ENCODE assay signal across 31 cellular contexts in the genomic region with DNA sequence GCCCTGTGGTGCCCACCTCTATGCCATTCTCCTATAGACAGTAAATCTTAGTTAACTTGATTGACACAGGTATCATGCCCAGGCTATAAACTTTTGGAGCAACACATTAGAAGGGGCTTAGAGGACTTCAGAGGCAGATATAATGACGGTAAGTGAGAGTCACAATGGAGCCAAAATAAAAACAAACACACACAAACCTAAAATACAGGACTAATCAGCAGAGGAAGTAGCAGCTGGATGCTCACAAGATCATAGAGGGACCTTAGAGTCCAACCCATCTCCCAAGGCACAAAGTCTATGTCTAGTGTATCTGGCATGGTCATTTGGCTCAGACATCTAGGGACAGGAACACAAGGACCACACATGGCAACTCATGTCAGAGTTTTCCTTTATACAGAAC. TPM values are rescaled to one million over a fixed set of nuclear protein-coding genes. Genes with fewer than 3 reads are reported as not detected.
"Had no signal": no experiment of that assay in that cellular context is flagged by ENCODE, and none has a peak within 500 bp of the region (broad histone marks: within the 10 kb centered on the region; RNA-seq: fewer than 3 reads in every experiment).

No MANE protein-coding gene starts in this region.

- H3K4me1 Mint-ChIP-seq: activated CD4-positive, alpha-beta T cell treated with anti-CD3 and anti-CD28 coated beads, Interleukin-2, amount 10 ng/mL, durations not matched to agents 24 days and 14 days; activated naive CD4-positive, alpha-beta T cell treated with anti-CD3 and anti-CD28 coated beads, Interleukin-2, amount 50 U/mL, for 24 hours; activated naive CD8-positive, alpha-beta T cell treated with anti-CD3 and anti-CD28 coated beads, Interleukin-2, amount 10 ng/mL, durations not matched to agents 7 days and 5 days; central memory CD8-positive, alpha-beta T cell had no signal

- H3K36me3 Mint-ChIP-seq: activated naive CD4-positive, alpha-beta T cell treated with anti-CD3 and anti-CD28 coated beads, Interleukin-2, amount 50 U/mL, for 24 hours; activated naive CD8-positive, alpha-beta T cell treated with anti-CD3 and anti-CD28 coated beads, Interleukin-2, amount 10 ng/mL, durations not matched to agents 7 days and 5 days had no signal

- H3K27ac ChIP-seq: cardiac muscle cell had no signal

- H3K27me3 ChIP-seq: ascending aorta, cardiac muscle cell had no signal

- H3K4me3 Mint-ChIP-seq: activated CD4-positive, alpha-beta T cell treated with anti-CD3 and anti-CD28 coated beads, Interleukin-2, amount 10 ng/mL, durations not matched to agents 24 days and 14 days; activated CD8-positive, alpha-beta T cell treated with anti-CD3 and anti-CD28 coated beads for 36 hours; activated naive CD4-positive, alpha-beta T cell treated with anti-CD3 and anti-CD28 coated beads, Interleukin-2, amount 50 U/mL, for 24 hours; activated naive CD8-positive, alpha-beta T cell treated with anti-CD3 and anti-CD28 coated beads, Interleukin-2, amount 10 ng/mL, durations not matched to agents 7 days and 5 days; activated T-cell treated with anti-CD3 and anti-CD28 coated beads, Interleukin-2, amount 50 U/mL, for 24 hours; central memory CD8-positive, alpha-beta T cell; T-helper 1 cell treated with Interleukin-12 subunit alpha and Interleukin-12 subunit beta and Interleukin-4 antibody, amounts not matched to agents 30 μg/mL and 1 μg/mL, for 36 hours; T-helper 2 cell treated with Interferon-gamma antibody and Interleukin-4, amounts not matched to agents 5 μg/mL and 100 μg/mL, for 36 hours had no signal

- H3K4me3 ChIP-seq: ascending aorta, cardiac muscle cell had no signal

- DNase-seq: activated CD4-positive, alpha-beta T cell treated with anti-CD3 and anti-CD28 coated beads, Interleukin-2, amount 10 ng/mL, durations not matched to agents 24 days and 14 days; activated CD4-positive, alpha-beta T cell treated with anti-CD3 and anti-CD28 coated beads, Interleukin-2, amount 50 U/mL, for 4 hours; activated CD8-positive, alpha-beta T cell treated with anti-CD3 and anti-CD28 coated beads for 36 hours; activated gamma-delta T cell; activated naive CD4-positive, alpha-beta T cell treated with Interleukin-2 at 50 U/mL for 16 hours; activated naive CD8-positive, alpha-beta T cell treated with anti-CD3 and anti-CD28 coated beads, Interleukin-2, amount 10 ng/mL, durations not matched to agents 7 days and 5 days; activated T-cell treated with anti-CD3 and anti-CD28 coated beads, Interleukin-2, amount 50 U/mL, for 24 hours; amygdala; NCI-H1105; NCI-H1436; NCI-H1694; NCI-H1930; NCI-H2081 treated with DMSO at 0.1 percent for 48 hours; NCI-H345; NCI-H524 treated with DMSO at 0.1 percent for 48 hours; NCI-H748 treated with DMSO at 0.1 percent for 48 hours; NK-92 treated with Interleukin-12 subunit alpha and Interleukin-12 subunit beta, amount 100 ng/mL, for 24 hours; PC-3; SIG-M5 had no signal

- H3K9me3 Mint-ChIP-seq: activated CD4-positive, alpha-beta T cell treated with anti-CD3 and anti-CD28 coated beads, Interleukin-2, amount 10 ng/mL, durations not matched to agents 24 days and 14 days; activated CD8-positive, alpha-beta T cell treated with anti-CD3 and anti-CD28 coated beads for 36 hours; activated naive CD4-positive, alpha-beta T cell treated with anti-CD3 and anti-CD28 coated beads, Interleukin-2, amount 50 U/mL, for 24 hours; activated naive CD8-positive, alpha-beta T cell treated with anti-CD3 and anti-CD28 coated beads, Interleukin-2, amount 10 ng/mL, durations not matched to agents 7 days and 5 days; activated T-cell treated with anti-CD3 and anti-CD28 coated beads, Interleukin-2, amount 50 U/mL, for 24 hours; activated T-helper 2 cell treated with anti-CD3 and anti-CD28 coated beads, Interferon-gamma antibody, Interleukin-2, Interleukin-4, amounts not matched to agents 10 μg/mL and 5 μg/mL and 100 μg/mL, durations not matched to agents 14 hours and 24 hours and 36 hours; central memory CD8-positive, alpha-beta T cell; T-helper 1 cell treated with Interleukin-12 subunit alpha and Interleukin-12 subunit beta and Interleukin-4 antibody, amounts not matched to agents 30 μg/mL and 1 μg/mL, for 36 hours; T-helper 2 cell treated with Interferon-gamma antibody and Interleukin-4, amounts not matched to agents 5 μg/mL and 100 μg/mL, for 36 hours had no signal

- H3K36me3 ChIP-seq: ascending aorta, cardiac muscle cell had no signal

- ATAC-seq: activated CD8-positive, alpha-beta T cell treated with anti-CD3 and anti-CD28 coated beads for 36 hours; Right ventricle myocardium inferior had no signal

- H3K27ac Mint-ChIP-seq: activated CD4-positive, alpha-beta T cell treated with anti-CD3 and anti-CD28 coated beads, Interleukin-2, amount 10 ng/mL, durations not matched to agents 24 days and 14 days; activated CD8-positive, alpha-beta T cell treated with anti-CD3 and anti-CD28 coated beads for 36 hours; activated naive CD4-positive, alpha-beta T cell treated with anti-CD3 and anti-CD28 coated beads, Interleukin-2, amount 50 U/mL, for 24 hours; activated naive CD8-positive, alpha-beta T cell treated with anti-CD3 and anti-CD28 coated beads, Interleukin-2, amount 10 ng/mL, durations not matched to agents 7 days and 5 days; activated T-cell treated with anti-CD3 and anti-CD28 coated beads, Interleukin-2, amount 50 U/mL, for 24 hours; activated T-helper 2 cell treated with anti-CD3 and anti-CD28 coated beads, Interferon-gamma antibody, Interleukin-2, Interleukin-4, amounts not matched to agents 10 μg/mL and 5 μg/mL and 100 μg/mL, durations not matched to agents 14 hours and 24 hours and 36 hours; T-helper 1 cell treated with Interleukin-12 subunit alpha and Interleukin-12 subunit beta and Interleukin-4 antibody, amounts not matched to agents 30 μg/mL and 1 μg/mL, for 36 hours; T-helper 2 cell treated with Interferon-gamma antibody and Interleukin-4, amounts not matched to agents 5 μg/mL and 100 μg/mL, for 36 hours had no signal

- H3K9me3 ChIP-seq: ascending aorta had no signal

RNA-seq across cellular contexts. Expression of a gene that starts 12.3 kb away (rescaled TPM):
- total RNA-seq: activated CD4-positive, alpha-beta T cell treated with anti-CD3 and anti-CD28 coated beads, Interleukin-2, amount 10 ng/mL, durations not matched to agents 24 days and 14 days; activated CD8-positive, alpha-beta memory T cell treated with anti-CD3 and anti-CD28 coated beads for 36 hours; activated CD8-positive, alpha-beta T cell treated with anti-CD3 and anti-CD28 coated beads for 36 hours; activated naive CD8-positive, alpha-beta T cell treated with anti-CD3 and anti-CD28 coated beads, Interleukin-2, amount 10 ng/mL, durations not matched to agents 7 days and 5 days; activated T-helper 2 cell treated with anti-CD3 and anti-CD28 coated beads, Interferon-gamma antibody, Interleukin-2, Interleukin-4, amounts not matched to agents 10 μg/mL and 5 μg/mL and 100 μg/mL, durations not matched to agents 14 hours and 24 hours and 36 hours; chondrocyte; MCF 10A; NCI-H460; PC-3; Right ventricle myocardium inferior had no signal

RNA-seq across cellular contexts. Expression of a gene that starts 32.9 kb away (rescaled TPM):
- total RNA-seq: activated CD4-positive, alpha-beta T cell treated with anti-CD3 and anti-CD28 coated beads, Interleukin-2, amount 10 ng/mL, durations not matched to agents 24 days and 14 days; activated CD8-positive, alpha-beta memory T cell treated with anti-CD3 and anti-CD28 coated beads for 36 hours; activated CD8-positive, alpha-beta T cell treated with anti-CD3 and anti-CD28 coated beads for 36 hours; activated naive CD8-positive, alpha-beta T cell treated with anti-CD3 and anti-CD28 coated beads, Interleukin-2, amount 10 ng/mL, durations not matched to agents 7 days and 5 days; activated T-helper 2 cell treated with anti-CD3 and anti-CD28 coated beads, Interferon-gamma antibody, Interleukin-2, Interleukin-4, amounts not matched to agents 10 μg/mL and 5 μg/mL and 100 μg/mL, durations not matched to agents 14 hours and 24 hours and 36 hours; cardiac muscle cell; MCF 10A; NCI-H460; PC-3 had no signal
- polyA plus RNA-seq: cardiac muscle cell had no signal
